In genomic region chr21:21688877-21689276, GRCh38 we compare ENCODE assay signal across 9 cellular contexts.
DNase-seq lines count a peak whose midpoint lies in the region; ATAC-seq and TF ChIP-seq lines count a peak whose summit lies in the region.
"Had no signal": no experiment of that assay in that cellular context is flagged by ENCODE, and none has a peak within 500 bp of the region (broad histone marks: within the 10 kb centered on the region; RNA-seq: fewer than 3 reads in every experiment).

No MANE protein-coding gene starts in this region.

- H3K36me3 Mint-ChIP-seq in MCF 10A (ENCODE audit: insufficient read depth, unreplicated experiment) (no peaks in the 10 kb centered on the region), endodermal cell (ENCODE audit: low read depth) (no peaks in the 10 kb centered on the region), natural killer cell (no peaks in the 10 kb centered on the region)
- H3K36me3 Mint-ChIP-seq: activated naive CD8-positive, alpha-beta T cell treated with anti-CD3 and anti-CD28 coated beads, Interleukin-2, amount 10 ng/mL, durations not matched to agents 7 days and 5 days had no signal

- DNase-seq in MCF 10A (ENCODE audit: unreplicated experiment) (peak; percentile 48), mammary epithelial cell (no peak), NCI-H748 treated with DMSO at 0.1 percent for 48 hours (lab: John Stamatoyannopoulos, UW) (peak; percentile 37), endodermal cell (peak; percentile 85), testis (peak; percentile 44), omental fat pad (ENCODE audit: low spot score) (no peak), natural killer cell (no peak)
- DNase-seq: activated naive CD8-positive, alpha-beta T cell treated with anti-CD3 and anti-CD28 coated beads, Interleukin-2, amount 10 ng/mL, durations not matched to agents 7 days and 5 days had no signal

- no peak overlapping the region for H3K4me3 Mint-ChIP-seq in MCF 10A (ENCODE audit: unreplicated experiment)
- H3K4me3 Mint-ChIP-seq in endodermal cell, result no peak overlapping the region
- H3K4me3 Mint-ChIP-seq in natural killer cell, result no peak overlapping the region
- H3K4me3 Mint-ChIP-seq: activated naive CD8-positive, alpha-beta T cell treated with anti-CD3 and anti-CD28 coated beads, Interleukin-2, amount 10 ng/mL, durations not matched to agents 7 days and 5 days had no signal

- H3K4me2 ChIP-seq in mammary epithelial cell (ENCODE audit: insufficient read depth, low read depth, low read length), result no peak overlapping the region

- no peak for TF ChIP-seq CTCF in MCF 10A (IDR thresholded peaks at IDR 0.05; ENCODE audit: unreplicated experiment)
- TF ChIP-seq CTCF in mammary epithelial cell (conservative IDR thresholded peaks at IDR 0.05 in 1 of 2, IDR thresholded peaks at IDR 0.05 in 1 of 2; ENCODE audit: extremely low read depth in 1 of 2, insufficient read depth in 1 of 2, low read depth in 1 of 2, low read length in 2 of 2), result no peak
- TF ChIP-seq CTCF in endodermal cell (conservative IDR thresholded peaks at IDR 0.05), result peak; percentile 82
- no peak for TF ChIP-seq CTCF in testis (IDR thresholded peaks at IDR 0.05)
- TF ChIP-seq CTCF in omental fat pad (IDR thresholded peaks at IDR 0.05), result no peak
- TF ChIP-seq CTCF in natural killer cell (IDR thresholded peaks at IDR 0.05), result no peak

- in situ Hi-C loops in mammary epithelial cell (cut with MboI; ENCODE audit: low sequenced_read_pairs in 2 of 2), result no loop called here

- H3K27me3 Mint-ChIP-seq in MCF 10A (ENCODE audit: insufficient read depth, unreplicated experiment), result no peaks in the 10 kb centered on the region
- H3K27me3 Mint-ChIP-seq in endodermal cell (ENCODE audit: insufficient read depth), result no peaks in the 10 kb centered on the region
- no peaks in the 10 kb centered on the region for H3K27me3 Mint-ChIP-seq in natural killer cell (ENCODE audit: low read depth in 2 of 2)
- H3K27me3 Mint-ChIP-seq: activated naive CD8-positive, alpha-beta T cell treated with anti-CD3 and anti-CD28 coated beads, Interleukin-2, amount 10 ng/mL, durations not matched to agents 7 days and 5 days had no signal

- no peak overlapping the region for H3K27ac Mint-ChIP-seq in MCF 10A (ENCODE audit: low read depth, unreplicated experiment)
- H3K27ac Mint-ChIP-seq in endodermal cell, result no peak overlapping the region
- H3K27ac Mint-ChIP-seq in natural killer cell, result no peak overlapping the region
- H3K27ac Mint-ChIP-seq: activated naive CD8-positive, alpha-beta T cell treated with anti-CD3 and anti-CD28 coated beads, Interleukin-2, amount 10 ng/mL, durations not matched to agents 7 days and 5 days had no signal

- no peak overlapping the region for H3K4me3 ChIP-seq in mammary epithelial cell (replicated peaks in 1 of 3; ENCODE audit: insufficient read depth in 1 of 3, low read depth in 2 of 3, low read length in 3 of 3)
- H3K4me3 ChIP-seq in endodermal cell (ENCODE audit: low read length), result no peak overlapping the region
- no peak overlapping the region for H3K4me3 ChIP-seq in testis

- H3K4me1 ChIP-seq in mammary epithelial cell (ENCODE audit: insufficient read depth, low read length), result no peaks in the 10 kb centered on the region
- no peaks in the 10 kb centered on the region for H3K4me1 ChIP-seq in endodermal cell (ENCODE audit: control insufficient read depth, insufficient read depth, low read length)
- H3K4me1 ChIP-seq in testis, result no peaks in the 10 kb centered on the region

- H4K20me1 ChIP-seq in mammary epithelial cell (ENCODE audit: insufficient read depth, low read length), result no peaks in the 10 kb centered on the region

- CTCF ChIA-PET in MCF 10A (lab: Yijun Ruan, JAX), result interaction anchor here (0.5 to 1.4 kb wide), 3 partner anchors 123 to 248 kb away, joined by 3 to 5 read pairs (median 3); no protein-coding TSS in a partner anchor
- CTCF ChIA-PET in mammary epithelial cell (lab: Charles Lee; ENCODE audit: low non-redundant PET), result no interaction called here

- no peaks in the 10 kb centered on the region for H3K36me3 ChIP-seq in mammary epithelial cell (ENCODE audit: insufficient read depth, low read length)
- H3K36me3 ChIP-seq in endodermal cell (ENCODE audit: control insufficient read depth, insufficient read depth, low read length), result no peaks in the 10 kb centered on the region
- no peaks in the 10 kb centered on the region for H3K36me3 ChIP-seq in testis (ENCODE audit: low read depth, missing control alignments)

- 74% methylated on average over 9 of the region's 9 CpGs for WGBS in mammary epithelial cell (ENCODE audit: low coverage, missing lambda C conversion rate)
- 42 to 52% methylated on average over 8 to 9 of the region's 9 CpGs for WGBS in endodermal cell (ENCODE audit: insufficient coverage in 1 of 2, insufficient read length in 1 of 2), 2 experiments
- WGBS in testis, 2 donors, result 45 to 59% methylated on average over 9 of the region's 9 CpGs

- H3K27ac ChIP-seq in mammary epithelial cell (ENCODE audit: insufficient read depth, low read depth, low read length) (no peak overlapping the region), endodermal cell (ENCODE audit: low read depth, low read length) (no peak overlapping the region), testis (no peak overlapping the region)

- H3K27me3 ChIP-seq in mammary epithelial cell (ENCODE audit: insufficient read depth, low read length) (no peaks in the 10 kb centered on the region), endodermal cell (ENCODE audit: control insufficient read depth, insufficient read depth, low read length, poor library complexity, severe bottlenecking) (no peaks in the 10 kb centered on the region), testis (no peaks in the 10 kb centered on the region)

- ATAC-seq in omental fat pad (ENCODE audit: low FRiP score), result no peak
- no peak for ATAC-seq in natural killer cell
- ATAC-seq in HG03159 (IDR thresholded peaks at IDR 0.05; ENCODE audit: unreplicated experiment), result no peak

- H3K9me3 Mint-ChIP-seq in MCF 10A (ENCODE audit: unreplicated experiment) (peaks cover 8% of the 10 kb centered on the region), endodermal cell (no peaks in the 10 kb centered on the region), natural killer cell (peaks cover 12 to 15% of the 10 kb centered on the region in 2 donors)
- H3K9me3 Mint-ChIP-seq: activated naive CD8-positive, alpha-beta T cell treated with anti-CD3 and anti-CD28 coated beads, Interleukin-2, amount 10 ng/mL, durations not matched to agents 7 days and 5 days had no signal

- no peak overlapping the region for H2AFZ ChIP-seq in mammary epithelial cell (ENCODE audit: low read depth, low read length)

- intact Hi-C loops in MCF 10A (cut with micrococcal nuclease) (loop anchor here (5.0 kb wide), 1 partner anchor 457 kb away; no protein-coding TSS in a partner anchor), mammary epithelial cell (cut with micrococcal nuclease) (no loop called here), testis (cut with DNase I; ENCODE audit: low total_unique reads) (no loop called here), natural killer cell (cut with micrococcal nuclease) (no loop called here)

- H3K4me1 Mint-ChIP-seq in MCF 10A (ENCODE audit: insufficient read depth, unreplicated experiment), result no peaks in the 10 kb centered on the region
- no peaks in the 10 kb centered on the region for H3K4me1 Mint-ChIP-seq in endodermal cell
- H3K4me1 Mint-ChIP-seq in natural killer cell, result no peaks in the 10 kb centered on the region
- H3K4me1 Mint-ChIP-seq: activated naive CD8-positive, alpha-beta T cell treated with anti-CD3 and anti-CD28 coated beads, Interleukin-2, amount 10 ng/mL, durations not matched to agents 7 days and 5 days had no signal

- no peak for TF ChIP-seq POLR2A in testis (IDR thresholded peaks at IDR 0.05)

- dilution Hi-C loops in mammary epithelial cell (cut with HindIII; ENCODE audit: low sequenced_read_pairs), result no loop called here

- H3K79me2 ChIP-seq in mammary epithelial cell (ENCODE audit: insufficient read depth, low read length), result no peaks in the 10 kb centered on the region

- POLR2A ChIA-PET in MCF 10A (lab: Yijun Ruan, JAX), result no interaction called here

- BruUV-seq in MCF 10A (replicated peaks; lab: Mats Ljungman, UMichigan), result no TSS peak
- no TSS peak for BruUV-seq in mammary epithelial cell (replicated peaks; lab: Mats Ljungman, UMichigan)

- H3K9me3 ChIP-seq in mammary epithelial cell (replicated peaks; ENCODE audit: insufficient read depth, low read length), result peaks cover 18% of the 10 kb centered on the region
- no peaks in the 10 kb centered on the region for H3K9me3 ChIP-seq in endodermal cell (ENCODE audit: control insufficient read depth, low read length)
- no peaks in the 10 kb centered on the region for H3K9me3 ChIP-seq in testis

- H3K9ac ChIP-seq in mammary epithelial cell (ENCODE audit: insufficient read depth, low read length), result no peak overlapping the region
- H3K9ac ChIP-seq in endodermal cell (ENCODE audit: extremely low read depth, low read length, poor library complexity, severe bottlenecking), result no peak overlapping the region

Comparison
In these comparisons a context has a peak if more than half of its experiments do, and no peak if none do; other contexts are left out.
1. DNase-seq: peak in MCF 10A (single experiment), NCI-H748 treated with DMSO at 0.1 percent for 48 hours (single experiment), endodermal cell (single experiment) and testis (single experiment); none in mammary epithelial cell (single experiment), omental fat pad (single experiment) and natural killer cell (single experiment).